In genomic region chr19:19606686-19607085, GRCh38 we compare ENCODE assay signal across 9 cellular contexts. TPM values are rescaled to one million over a fixed set of nuclear protein-coding genes. Genes with fewer than 3 reads are reported as not detected.
DNase-seq lines count a peak whose midpoint lies in the region; ATAC-seq and TF ChIP-seq lines count a peak whose summit lies in the region.
"Not testable (repeated sequence)": the region's sequence is repeated elsewhere in the genome, so short reads cannot be mapped to it uniquely, and the experiment has no call there.
"Had no signal": no experiment of that assay in that cellular context is flagged by ENCODE, and none has a peak within 500 bp of the region (broad histone marks: within the 10 kb centered on the region; RNA-seq: fewer than 3 reads in every experiment).

No MANE protein-coding gene starts in this region.

- CTCF ChIA-PET in CD8-positive, alpha-beta memory T cell (lab: Charles Lee), result interaction anchor here (1.2 to 3.1 kb wide), 2 partner anchors 36 to 75 kb away, joined by 3 to 9 read pairs; no protein-coding TSS in a partner anchor
- CTCF ChIA-PET in PC-3 (lab: Charles Lee), result not testable (repeated sequence)
- CTCF ChIA-PET in activated CD8-positive, alpha-beta memory T cell treated with anti-CD3 and anti-CD28 coated beads, Interleukin-2, amount 10 ng/mL, durations not matched to agents 7 days and 5 days (lab: Charles Lee), result interaction anchor here (1.1 to 2.2 kb wide), 5 partner anchors 37 to 74 kb away, joined by 3 to 6 read pairs (median 5); partner anchors contain the start of genes ATP13A1 and GMIP
- CTCF ChIA-PET in naive thymus-derived CD4-positive, alpha-beta T cell (lab: Charles Lee), result interaction anchor here (0.7 to 1.2 kb wide), 3 partner anchors 11 to 47 kb away, joined by 3 to 4 read pairs (median 4); partner anchors contain the start of gene PBX4

- H3F3A ChIP-seq in PC-3 (ENCODE audit: low read length, unreplicated experiment), result not testable (repeated sequence)

- 90 to 93% methylated on average over 6 to 8 of the region's 8 CpGs for WGBS in endodermal cell (ENCODE audit: insufficient coverage in 1 of 2, insufficient read length in 1 of 2), 2 experiments
- 91 to 100% methylated on average over 2 to 8 of the region's 8 CpGs for WGBS in transverse colon (ENCODE audit: low coverage in 1 of 2), 2 donors

- H3K36me3 ChIP-seq in CD8-positive, alpha-beta memory T cell (ENCODE audit: insufficient read depth, low read length); PC-3 (ENCODE audit: low read depth, low read length); endodermal cell (ENCODE audit: control insufficient read depth, insufficient read depth, low read length); naive thymus-derived CD4-positive, alpha-beta T cell (ENCODE audit: control insufficient read depth in 2 of 3, insufficient read depth in 3 of 3, low read length in 3 of 3); transverse colon: not testable (repeated sequence)

- not testable (repeated sequence) for BruUV-seq in PC-3 (replicated peaks; lab: Mats Ljungman, UMichigan)

- not testable (repeated sequence) for TF ChIP-seq EP300 in transverse colon (IDR thresholded peaks at IDR 0.05; ENCODE audit: low read depth)

- H3K9me2 ChIP-seq in PC-3 (replicated peaks; ENCODE audit: low read length), result not testable (repeated sequence)

- H3K4me1 ChIP-seq in CD8-positive, alpha-beta memory T cell (ENCODE audit: insufficient read depth, low read length), result peaks cover 46% of the 10 kb centered on the region
- H3K4me1 ChIP-seq in PC-3 (ENCODE audit: insufficient read depth, low read length), result peaks cover 14% of the 10 kb centered on the region
- H3K4me1 ChIP-seq in endodermal cell (ENCODE audit: control insufficient read depth, insufficient read depth, low read length), result not testable (repeated sequence)
- peaks cover 35 to 47% of the 10 kb centered on the region in 2 donors for H3K4me1 ChIP-seq in naive thymus-derived CD4-positive, alpha-beta T cell (ENCODE audit: control insufficient read depth in 2 of 2, insufficient read depth in 2 of 2, low read length in 2 of 2)
- H3K4me1 ChIP-seq in transverse colon, result peaks cover 0 to 38% (median 21%) of the 10 kb centered on the region in 4 donors

- not testable (repeated sequence) for H3K9me3 ChIP-seq in CD8-positive, alpha-beta memory T cell (ENCODE audit: low read length); PC-3 (ENCODE audit: low read length); endodermal cell (ENCODE audit: control insufficient read depth, low read length); naive thymus-derived CD4-positive, alpha-beta T cell (ENCODE audit: control insufficient read depth in 2 of 3, low read length in 3 of 3); transverse colon

- peak overlapping the region; percentile 66 for H3K4me2 ChIP-seq in PC-3 (ENCODE audit: low read length)

- H3K27ac ChIP-seq in CD8-positive, alpha-beta memory T cell (ENCODE audit: low read depth, low read length); endodermal cell (ENCODE audit: low read depth, low read length): not testable (repeated sequence)
- H3K27ac ChIP-seq in PC-3 (ENCODE audit: low read length) (peak overlapping the region; percentile 85), transverse colon (peak overlapping the region; percentile 72 to 90 (median 81))
- peak overlapping the region; percentile 46 for H3K27ac ChIP-seq in naive thymus-derived CD4-positive, alpha-beta T cell (ENCODE audit: low read depth, low read length)

- not testable (repeated sequence) for ATAC-seq in PC-3; activated CD8-positive, alpha-beta memory T cell treated with anti-CD3 and anti-CD28 coated beads, Interleukin-2, amount 10 ng/mL, durations not matched to agents 7 days and 5 days; naive thymus-derived CD4-positive, alpha-beta T cell

- not testable (repeated sequence) for TF ChIP-seq CTCF in PC-3 (conservative IDR thresholded peaks at IDR 0.05; ENCODE audit: low read depth, low read length); endodermal cell (conservative IDR thresholded peaks at IDR 0.05); transverse colon (IDR thresholded peaks at IDR 0.05)

- in situ Hi-C loops in transverse colon (cut with MboI; ENCODE audit: low pct_ligation_motif_present in 1 of 4, low pct_unique_long_range_greater_than_20kb in 1 of 4, low sequenced_read_pairs in 3 of 4), result not testable (repeated sequence)

- H3K36me3 Mint-ChIP-seq in CD8-positive, alpha-beta memory T cell, result peaks cover 4 to 30% (median 16%) of the 10 kb centered on the region in 3 donors
- peaks cover 29% of the 10 kb centered on the region for H3K36me3 Mint-ChIP-seq in T-helper 2 cell treated with Interferon-gamma antibody and Interleukin-4, amounts not matched to agents 5 μg/mL and 100 μg/mL, for 36 hours (ENCODE audit: low read depth)
- peaks cover 44% of the 10 kb centered on the region for H3K36me3 Mint-ChIP-seq in activated CD8-positive, alpha-beta memory T cell treated with anti-CD3 and anti-CD28 coated beads, Interleukin-2, amount 10 ng/mL, durations not matched to agents 7 days and 5 days
- peaks cover 10% of the 10 kb centered on the region for H3K36me3 Mint-ChIP-seq in activated naive CD8-positive, alpha-beta T cell
- not testable (repeated sequence) for H3K36me3 Mint-ChIP-seq in endodermal cell (ENCODE audit: low read depth)
- peaks cover 0 to 36% (median 13%) of the 10 kb centered on the region in 5 donors for H3K36me3 Mint-ChIP-seq in naive thymus-derived CD4-positive, alpha-beta T cell

- not testable (repeated sequence) for H3K9me3 Mint-ChIP-seq in CD8-positive, alpha-beta memory T cell; T-helper 2 cell treated with Interferon-gamma antibody and Interleukin-4, amounts not matched to agents 5 μg/mL and 100 μg/mL, for 36 hours; activated CD8-positive, alpha-beta memory T cell treated with anti-CD3 and anti-CD28 coated beads, Interleukin-2, amount 10 ng/mL, durations not matched to agents 7 days and 5 days (ENCODE audit: low read depth); activated naive CD8-positive, alpha-beta T cell (ENCODE audit: low read depth); endodermal cell; naive thymus-derived CD4-positive, alpha-beta T cell

- peak overlapping the region in 7 of 8 donors; percentile 94 to 98 (median 97) for H3K27ac Mint-ChIP-seq in CD8-positive, alpha-beta memory T cell
- H3K27ac Mint-ChIP-seq in T-helper 2 cell treated with Interferon-gamma antibody and Interleukin-4, amounts not matched to agents 5 μg/mL and 100 μg/mL, for 36 hours, result peak overlapping the region; percentile 87
- H3K27ac Mint-ChIP-seq in activated CD8-positive, alpha-beta memory T cell treated with anti-CD3 and anti-CD28 coated beads, Interleukin-2, amount 10 ng/mL, durations not matched to agents 7 days and 5 days, result peak overlapping the region; percentile 86
- H3K27ac Mint-ChIP-seq in activated naive CD8-positive, alpha-beta T cell, result peak overlapping the region; percentile 95
- H3K27ac Mint-ChIP-seq in endodermal cell, result peak overlapping the region; percentile 39
- peak overlapping the region; percentile 66 to 96 (median 91) for H3K27ac Mint-ChIP-seq in naive thymus-derived CD4-positive, alpha-beta T cell

- not testable (repeated sequence) for TF ChIP-seq POLR2A in transverse colon (IDR thresholded peaks at IDR 0.05)

- intact Hi-C loops in PC-3 (cut with micrococcal nuclease); transverse colon (cut with DNase I; ENCODE audit: low total_unique reads): not testable (repeated sequence)
- intact Hi-C loops in naive thymus-derived CD4-positive, alpha-beta T cell (cut with micrococcal nuclease), result loop anchor here in 1 of 2 donors (1.0 to 10.0 kb wide), 5 partner anchors 8 to 202 kb away; partner anchors contain the start of genes GATAD2A and PBX4

- H3K27me3 ChIP-seq in CD8-positive, alpha-beta memory T cell (ENCODE audit: insufficient read depth, low read length, poor library complexity, severe bottlenecking); PC-3 (ENCODE audit: low read length); endodermal cell (ENCODE audit: control insufficient read depth, insufficient read depth, low read length, poor library complexity, severe bottlenecking); naive thymus-derived CD4-positive, alpha-beta T cell (ENCODE audit: control insufficient read depth in 2 of 2, insufficient read depth in 2 of 2, low read length in 2 of 2); transverse colon: not testable (repeated sequence)

- POLR2A ChIA-PET in CD8-positive, alpha-beta memory T cell (lab: Charles Lee), result interaction anchor here (1.0 kb wide), 1 partner anchor 15 kb away, joined by 4 read pairs; no protein-coding TSS in a partner anchor
- POLR2A ChIA-PET in PC-3 (lab: Charles Lee; ENCODE audit: unreplicated experiment), result not testable (repeated sequence)
- POLR2A ChIA-PET in naive thymus-derived CD4-positive, alpha-beta T cell (lab: Charles Lee), result interaction anchor here (0.8 to 6.9 kb wide), 11 partner anchors 10 to 169 kb away, joined by 3 to 49 read pairs (median 4); partner anchors contain the start of gene LPAR2

- H3K27me3 Mint-ChIP-seq in CD8-positive, alpha-beta memory T cell; T-helper 2 cell treated with Interferon-gamma antibody and Interleukin-4, amounts not matched to agents 5 μg/mL and 100 μg/mL, for 36 hours (ENCODE audit: low read depth); activated CD8-positive, alpha-beta memory T cell treated with anti-CD3 and anti-CD28 coated beads, Interleukin-2, amount 10 ng/mL, durations not matched to agents 7 days and 5 days; activated naive CD8-positive, alpha-beta T cell; endodermal cell (ENCODE audit: insufficient read depth); naive thymus-derived CD4-positive, alpha-beta T cell: not testable (repeated sequence)

- peak overlapping the region; percentile 19; the same call in 1 of the 2 replicates for H3K9ac ChIP-seq in PC-3 (ENCODE audit: low read length)
- not testable (repeated sequence) for H3K9ac ChIP-seq in endodermal cell (ENCODE audit: extremely low read depth, low read length, poor library complexity, severe bottlenecking)

- peaks cover 12% of the 10 kb centered on the region; the same call in 1 of the 2 replicates for H3K79me2 ChIP-seq in PC-3 (ENCODE audit: low read length)

- H2AFZ ChIP-seq in PC-3 (ENCODE audit: low read length), result not testable (repeated sequence)

- not testable (repeated sequence) for DNase-seq in CD8-positive, alpha-beta memory T cell; PC-3; T-helper 2 cell treated with Interferon-gamma antibody and Interleukin-4, amounts not matched to agents 5 μg/mL and 100 μg/mL, for 36 hours (ENCODE audit: low spot score); activated CD8-positive, alpha-beta memory T cell treated with anti-CD3 and anti-CD28 coated beads, Interleukin-2, amount 10 ng/mL, durations not matched to agents 7 days and 5 days; endodermal cell; naive thymus-derived CD4-positive, alpha-beta T cell; transverse colon

- H3K4me3 Mint-ChIP-seq in CD8-positive, alpha-beta memory T cell, result peak overlapping the region in 4 of 7 donors; percentile 11 to 85 (median 78)
- H3K4me3 Mint-ChIP-seq in T-helper 2 cell treated with Interferon-gamma antibody and Interleukin-4, amounts not matched to agents 5 μg/mL and 100 μg/mL, for 36 hours; activated CD8-positive, alpha-beta memory T cell treated with anti-CD3 and anti-CD28 coated beads, Interleukin-2, amount 10 ng/mL, durations not matched to agents 7 days and 5 days; activated naive CD8-positive, alpha-beta T cell; endodermal cell: not testable (repeated sequence)
- peak overlapping the region in 6 of 10 donors; percentile 58 to 76 (median 73) for H3K4me3 Mint-ChIP-seq in naive thymus-derived CD4-positive, alpha-beta T cell

- H3K4me3 ChIP-seq in CD8-positive, alpha-beta memory T cell (ENCODE audit: low read length); PC-3 (ENCODE audit: low read length); endodermal cell (ENCODE audit: low read length); naive thymus-derived CD4-positive, alpha-beta T cell (ENCODE audit: low read length); transverse colon: not testable (repeated sequence)

- peaks cover 44 to 59% (median 57%) of the 10 kb centered on the region in 3 donors for H3K4me1 Mint-ChIP-seq in CD8-positive, alpha-beta memory T cell
- peaks cover 36% of the 10 kb centered on the region for H3K4me1 Mint-ChIP-seq in T-helper 2 cell treated with Interferon-gamma antibody and Interleukin-4, amounts not matched to agents 5 μg/mL and 100 μg/mL, for 36 hours (ENCODE audit: low read depth)
- H3K4me1 Mint-ChIP-seq in activated CD8-positive, alpha-beta memory T cell treated with anti-CD3 and anti-CD28 coated beads, Interleukin-2, amount 10 ng/mL, durations not matched to agents 7 days and 5 days, result peaks cover 61% of the 10 kb centered on the region
- peaks cover 60% of the 10 kb centered on the region for H3K4me1 Mint-ChIP-seq in activated naive CD8-positive, alpha-beta T cell (ENCODE audit: low read depth)
- H3K4me1 Mint-ChIP-seq in endodermal cell, result not testable (repeated sequence)
- H3K4me1 Mint-ChIP-seq in naive thymus-derived CD4-positive, alpha-beta T cell, result peaks cover 22 to 62% (median 51%) of the 10 kb centered on the region in 7 donors

- H4K20me1 ChIP-seq in PC-3 (ENCODE audit: low read length), result not testable (repeated sequence)

RNA-seq across cellular contexts. Expression of gene PBX4, which starts 11.8 kb away (rescaled TPM):
- 10 to 100 TPM; 15.0 to 17.1 TPM for total RNA-seq in CD8-positive, alpha-beta memory T cell
- polyA plus RNA-seq in CD8-positive, alpha-beta memory T cell, result 8.3 TPM
- total RNA-seq in PC-3 (2014; rRNA removed) (6.9 TPM in 2 replicates), endodermal cell (1 to 10 TPM; 4.1 to 8.6 TPM), transverse colon (10 to 100 TPM in 1 of 4 donors, 1 to 10 TPM in 3; 1.9 to 11.9 (median 5.1) TPM)
- total RNA-seq in activated CD8-positive, alpha-beta memory T cell treated with anti-CD3 and anti-CD28 coated beads, Interleukin-2, amount 10 ng/mL, durations not matched to agents 7 days and 5 days, result 10 to 100 TPM; 39.9 to 62.3 TPM
- polyA plus RNA-seq in endodermal cell (2013, experiment 1 of 2), result 11.8 TPM
- 12.8 TPM for polyA plus RNA-seq in endodermal cell (2013, experiment 2 of 2)
- 10 to 100 TPM; 22.6 to 42.7 (median 42.0) TPM for total RNA-seq in naive thymus-derived CD4-positive, alpha-beta T cell
- polyA plus RNA-seq in naive thymus-derived CD4-positive, alpha-beta T cell, result 1 to 10 TPM; 3.8 to 9.2 TPM
- total RNA-seq: HepG2 had no signal
- polyA plus RNA-seq: HepG2 had no signal

RNA-seq across cellular contexts. Expression of gene LPAR2, which starts 21.3 kb away (rescaled TPM):
- total RNA-seq in CD8-positive, alpha-beta memory T cell, result 10 to 100 TPM; 23.6 to 24.8 TPM
- 37.8 TPM for polyA plus RNA-seq in CD8-positive, alpha-beta memory T cell
- total RNA-seq in PC-3 (2014; rRNA removed) (26.6 and 31.0 TPM in 2 replicates), endodermal cell (10 to 100 TPM; 60.4 to 81.7 TPM), transverse colon (10 to 100 TPM; 19.2 to 52.5 (median 32.6) TPM)
- 10 to 100 TPM; 39.4 to 46.1 TPM for total RNA-seq in activated CD8-positive, alpha-beta memory T cell treated with anti-CD3 and anti-CD28 coated beads, Interleukin-2, amount 10 ng/mL, durations not matched to agents 7 days and 5 days
- 111 TPM for polyA plus RNA-seq in endodermal cell (2013, experiment 1 of 2)
- 102 TPM for polyA plus RNA-seq in endodermal cell (2013, experiment 2 of 2)
- 10 to 100 TPM; 64.4 to 91.7 (median 75.0) TPM for total RNA-seq in naive thymus-derived CD4-positive, alpha-beta T cell
- polyA plus RNA-seq in naive thymus-derived CD4-positive, alpha-beta T cell, result 10 to 100 TPM; 16.5 to 43.2 TPM

RNA-seq across cellular contexts. Expression of gene GMIP, which starts 36.8 kb away (rescaled TPM):
- total RNA-seq in CD8-positive, alpha-beta memory T cell, result 10 to 100 TPM; 54.5 to 60.3 TPM
- polyA plus RNA-seq in CD8-positive, alpha-beta memory T cell, result 71.3 TPM
- total RNA-seq in PC-3 (2014; rRNA removed) (6.3 and 11.1 TPM in 2 replicates), endodermal cell (10 to 100 TPM; 16.5 to 18.7 TPM), transverse colon (10 to 100 TPM; 17.3 to 84.9 (median 27.2) TPM)
- 100 to 1,000 TPM; 110 to 111 TPM for total RNA-seq in activated CD8-positive, alpha-beta memory T cell treated with anti-CD3 and anti-CD28 coated beads, Interleukin-2, amount 10 ng/mL, durations not matched to agents 7 days and 5 days
- polyA plus RNA-seq in endodermal cell (2013, experiment 1 of 2), result 22.7 TPM
- polyA plus RNA-seq in endodermal cell (2013, experiment 2 of 2), result 24.9 TPM
- 100 to 1,000 TPM in 3 of 5 experiments, 10 to 100 TPM in 2; 97.2 to 141 (median 109) TPM for total RNA-seq in naive thymus-derived CD4-positive, alpha-beta T cell
- polyA plus RNA-seq in naive thymus-derived CD4-positive, alpha-beta T cell, result 10 to 100 TPM; 32.9 to 68.6 TPM

RNA-seq across cellular contexts. Expression of gene ATP13A1, which starts 56.8 kb away (rescaled TPM):
- total RNA-seq in CD8-positive, alpha-beta memory T cell, result 10 to 100 TPM; 92.1 to 93.6 TPM
- 41.7 TPM for polyA plus RNA-seq in CD8-positive, alpha-beta memory T cell
- total RNA-seq in PC-3 (2014; rRNA removed), result 48.5 and 58.2 TPM in 2 replicates
- 100 to 1,000 TPM; 114 to 131 TPM for total RNA-seq in activated CD8-positive, alpha-beta memory T cell treated with anti-CD3 and anti-CD28 coated beads, Interleukin-2, amount 10 ng/mL, durations not matched to agents 7 days and 5 days
- total RNA-seq in endodermal cell, result 10 to 100 TPM; 77.0 to 79.8 TPM
- 41.2 TPM for polyA plus RNA-seq in endodermal cell (2013, experiment 1 of 2)
- polyA plus RNA-seq in endodermal cell (2013, experiment 2 of 2), result 37.0 TPM
- 100 to 1,000 TPM in 2 of 5 experiments, 10 to 100 TPM in 3; 86.5 to 138 (median 98.9) TPM for total RNA-seq in naive thymus-derived CD4-positive, alpha-beta T cell
- 10 to 100 TPM; 22.2 to 52.7 TPM for polyA plus RNA-seq in naive thymus-derived CD4-positive, alpha-beta T cell
- total RNA-seq in transverse colon, result 100 to 1,000 TPM; 112 to 929 (median 402) TPM

Comparison
In these comparisons a context has a peak if more than half of its experiments do, and no peak if none do; other contexts are left out.
1. H3K27ac Mint-ChIP-seq: peak in every context shown above with its lines; median percentile 97 in CD8-positive, alpha-beta memory T cell; 95 in activated naive CD8-positive, alpha-beta T cell; 91 in naive thymus-derived CD4-positive, alpha-beta T cell; 87 in T-helper 2 cell treated with Interferon-gamma antibody and Interleukin-4, amounts not matched to agents 5 μg/mL and 100 μg/mL, for 36 hours; 86 in activated CD8-positive, alpha-beta memory T cell treated with anti-CD3 and anti-CD28 coated beads, Interleukin-2, amount 10 ng/mL, durations not matched to agents 7 days and 5 days; 39 in endodermal cell.